8 cellular contexts compared by ENCODE assay signal in the genomic region with DNA sequence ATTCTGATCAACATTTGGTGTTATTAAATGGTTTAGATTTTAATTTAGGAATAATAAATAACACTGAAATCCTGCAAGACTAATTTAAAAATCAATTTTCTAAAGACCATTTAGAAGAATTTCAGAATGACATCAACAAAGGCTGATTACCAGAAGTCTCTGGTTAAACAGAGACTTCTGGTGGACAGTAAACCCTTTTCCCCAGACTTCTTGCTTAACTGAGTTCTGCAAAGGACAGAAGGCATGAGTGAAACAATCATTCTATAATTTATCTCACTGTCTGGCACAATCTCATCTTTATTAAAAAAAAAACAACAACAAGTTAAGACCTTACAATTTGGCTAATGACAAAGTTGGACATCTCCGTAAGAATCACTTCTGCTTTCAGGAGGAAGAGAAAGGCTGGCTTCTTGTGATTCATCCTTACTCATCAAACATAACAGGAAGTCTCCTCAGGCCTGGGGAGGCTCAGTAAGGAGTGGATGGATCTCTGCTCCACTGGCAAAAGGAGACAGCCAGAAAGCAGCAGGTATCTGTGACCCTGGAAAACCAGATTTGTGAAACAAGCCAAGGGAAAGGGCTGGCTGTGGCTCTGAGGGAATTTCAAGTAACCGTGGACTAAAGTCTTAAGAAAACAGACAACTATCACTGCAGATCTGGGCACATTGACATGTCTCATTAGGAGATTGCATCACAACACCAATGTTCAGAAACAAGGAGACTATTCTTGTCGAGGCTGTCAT. TPM values are rescaled to one million over a fixed set of nuclear protein-coding genes. Genes with fewer than 3 reads are reported as not detected.
A peak's percentile ranks its signal among the peaks of the same experiment; 100 is the strongest.
DNase-seq lines count a peak whose midpoint lies in the region; ATAC-seq and TF ChIP-seq lines count a peak whose summit lies in the region.

No MANE protein-coding gene starts in this region.

- peak; percentile 47 for DNase-seq in stimulated activated CD4-positive, alpha-beta T cell treated with anti-CD3 and anti-CD28 coated beads, Interleukin-15, amount 100 ng/mL, for 24 hours
- DNase-seq in stimulated activated CD4-positive, alpha-beta T cell treated with anti-CD3 and anti-CD28 coated beads, Interleukin-12 subunit alpha, Interleukin-12 subunit beta, amount 100 ng/mL, for 4 hours = no peak
- DNase-seq in breast epithelium (ENCODE audit: low spot score in 2 of 2) (peak in 1 of 2 donors; percentile 73), lung (ENCODE audit: low spot score) (peak; percentile 52), NCI-H82 treated with DMSO at 0.1 percent for 48 hours (lab: John Stamatoyannopoulos, UW; ENCODE audit: unreplicated experiment) (no peak)

- ATAC-seq in HG03103 (IDR thresholded peaks at IDR 0.05; ENCODE audit: low read depth, unreplicated experiment) (peak; percentile 49), lung (ENCODE audit: insufficient read depth, low FRiP score) (peak; percentile 84)

- no peaks in the 10 kb centered on the region for H3K36me3 ChIP-seq in breast epithelium
- no peaks in the 10 kb centered on the region for H3K36me3 ChIP-seq in lung (ENCODE audit: control insufficient read depth in 2 of 2, insufficient read depth in 2 of 2, low read length in 2 of 2)
- H3K36me3 ChIP-seq in thymus (ENCODE audit: control insufficient read depth, insufficient read depth) = no peaks in the 10 kb centered on the region

- H3K4me1 ChIP-seq in breast epithelium (peaks cover 0 to 15% of the 10 kb centered on the region in 2 donors), lung (ENCODE audit: control insufficient read depth in 2 of 2, insufficient read depth in 2 of 2, low read length in 2 of 2) (peaks cover 1 to 6% of the 10 kb centered on the region in 2 donors), thymus (ENCODE audit: control insufficient read depth, insufficient read depth, low read length) (no peaks in the 10 kb centered on the region)

- WGBS in lung, 2 donors = 13 to 27% methylated on average over 3 of the region's 3 CpGs
- WGBS in thymus = 58% methylated on average over 3 of the region's 3 CpGs

- peak overlapping the region; percentile 69 to 83 for H3K27ac ChIP-seq in breast epithelium
- H3K27ac ChIP-seq in lung (ENCODE audit: low read depth in 1 of 2, low read length in 1 of 2) = peak overlapping the region; percentile 69 to 92
- H3K27ac ChIP-seq in thymus (ENCODE audit: low read depth) = peak overlapping the region; percentile 81

- intact Hi-C loops in breast epithelium (cut with DNase I; ENCODE audit: low total_unique reads) = no loop called here

- TF ChIP-seq CTCF in breast epithelium (IDR thresholded peaks at IDR 0.05) = no peak
- no peak for TF ChIP-seq CTCF in lung (IDR thresholded peaks at IDR 0.05; ENCODE audit: control extremely low read depth, extremely low read depth)

- no peaks in the 10 kb centered on the region for H3K9me3 ChIP-seq in breast epithelium
- H3K9me3 ChIP-seq in lung (ENCODE audit: control insufficient read depth in 2 of 2, insufficient read depth in 1 of 2, low read length in 1 of 2) = no peaks in the 10 kb centered on the region
- no peaks in the 10 kb centered on the region for H3K9me3 ChIP-seq in thymus (ENCODE audit: control insufficient read depth)

- H3K4me3 ChIP-seq in breast epithelium (no peak overlapping the region), lung (no peak overlapping the region), thymus (ENCODE audit: low read length) (no peak overlapping the region)

- H3K27me3 ChIP-seq in breast epithelium (no peaks in the 10 kb centered on the region), lung (ENCODE audit: control insufficient read depth, insufficient read depth) (no peaks in the 10 kb centered on the region), thymus (ENCODE audit: control insufficient read depth, insufficient read depth) (no peaks in the 10 kb centered on the region)

- peak; percentile 45; the same call in 1 of the 2 replicates for TF ChIP-seq POLR2A in Raji (IDR thresholded peaks at IDR 0.05; ENCODE audit: insufficient read depth, low read depth, low read length)
- TF ChIP-seq POLR2A in breast epithelium (IDR thresholded peaks at IDR 0.05) = no peak

RNA-seq across cellular contexts. Expression of gene TLR6, which starts 0.9 kb away (rescaled TPM):
- total RNA-seq in breast epithelium = 1 to 10 TPM; 5.2 to 7.6 (median 5.3) TPM
- total RNA-seq in lung = 1 to 10 TPM; 5.7 to 6.3 TPM
- polyA plus RNA-seq in lung = 1 to 10 TPM in 1 of 2 donors, under 1 TPM in 1; 0.53 to 4.3 TPM
- polyA plus RNA-seq in thymus = 1.6 TPM

RNA-seq across cellular contexts. Expression of gene FAM114A1, which starts 10.1 kb away (rescaled TPM):
- total RNA-seq in breast epithelium (100 to 1,000 TPM in 1 of 3 donors, 10 to 100 TPM in 2; 74.6 to 109 (median 85.9) TPM), lung (10 to 100 TPM; 51.2 to 70.0 TPM)
- polyA plus RNA-seq in lung (10 to 100 TPM in 1 of 2 donors, 1 to 10 TPM in 1; 9.5 to 21.5 TPM), thymus (7.3 TPM)

RNA-seq across cellular contexts. Expression of gene TLR1, which starts 52.9 kb away (rescaled TPM):
- total RNA-seq in breast epithelium = 10 to 100 TPM; 13.1 to 39.7 (median 18.7) TPM
- total RNA-seq in lung = 10 to 100 TPM; 24.1 to 26.6 TPM
- polyA plus RNA-seq in lung = 10 to 100 TPM in 1 of 2 donors, 1 to 10 TPM in 1; 2.4 to 31.4 TPM
- 6.1 TPM for polyA plus RNA-seq in thymus

Comparison
In these comparisons a context has a peak if more than half of its experiments do, and no peak if none do; other contexts are left out.
1. DNase-seq: peak in stimulated activated CD4-positive, alpha-beta T cell treated with anti-CD3 and anti-CD28 coated beads, Interleukin-15, amount 100 ng/mL, for 24 hours (single experiment) and lung (single experiment); none in stimulated activated CD4-positive, alpha-beta T cell treated with anti-CD3 and anti-CD28 coated beads, Interleukin-12 subunit alpha, Interleukin-12 subunit beta, amount 100 ng/mL, for 4 hours (single experiment) and NCI-H82 treated with DMSO at 0.1 percent for 48 hours (single experiment).
2. Peak in every context shown above with its lines, with median percentiles within 50 percentile points of each other: H3K27ac ChIP-seq.